Comparison of ENCODE assay signal across 1 cellular context in the genomic region with DNA sequence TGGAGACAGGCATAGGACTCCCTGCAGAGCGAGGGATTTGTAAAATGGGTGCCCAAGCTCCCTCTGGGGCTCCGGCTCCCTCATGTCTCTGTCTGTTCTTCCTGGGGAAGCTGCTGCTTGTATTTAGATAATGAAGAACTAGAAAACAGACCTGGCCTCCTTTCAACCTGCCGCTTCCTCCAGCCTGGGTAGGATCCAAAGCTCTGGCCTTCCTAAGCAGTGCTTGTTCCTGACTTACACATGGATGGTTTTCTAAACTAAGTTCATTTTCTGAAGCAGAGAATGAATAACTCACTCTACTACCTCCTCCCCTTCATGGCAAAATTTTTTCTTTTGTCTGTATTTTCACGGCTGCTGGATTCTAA.
TF ChIP-seq lines count a peak whose summit lies in the region.

No MANE protein-coding gene starts in this region.

TF ChIP-seq in H1, 55 proteins besides CTCF, POLR2A, EP300 and RAD21:
- TF ChIP-seq EGR1 (IDR thresholded peaks at IDR 0.05; ENCODE audit: borderline replicate concordance, low read depth, low read length) (no peak), SRF (IDR thresholded peaks at IDR 0.05; ENCODE audit: low read depth, low read length) (no peak), SAP30 (IDR thresholded peaks at IDR 0.05; ENCODE audit: insufficient read depth, insufficient replicate concordance, low read length) (no peak), CHD1 (IDR thresholded peaks at IDR 0.05; ENCODE audit: low read depth, low read length) (no peak), KDM4A (IDR thresholded peaks at IDR 0.05; ENCODE audit: low read depth, low read length, severe bottlenecking) (no peak), NRF1 (IDR thresholded peaks at IDR 0.05; ENCODE audit: low read depth, low read length) (no peak), ATF2 (IDR thresholded peaks at IDR 0.05; ENCODE audit: low read length) (no peak), TCF12 (IDR thresholded peaks at IDR 0.05; ENCODE audit: low read depth, low read length) (no peak), RFX5 (IDR thresholded peaks at IDR 0.05; ENCODE audit: borderline replicate concordance, low read depth, low read length) (no peak), BCL11A (IDR thresholded peaks at IDR 0.05; ENCODE audit: low read depth in 2 of 2, low read length in 2 of 2) (no peak)
